In the genomic region with DNA sequence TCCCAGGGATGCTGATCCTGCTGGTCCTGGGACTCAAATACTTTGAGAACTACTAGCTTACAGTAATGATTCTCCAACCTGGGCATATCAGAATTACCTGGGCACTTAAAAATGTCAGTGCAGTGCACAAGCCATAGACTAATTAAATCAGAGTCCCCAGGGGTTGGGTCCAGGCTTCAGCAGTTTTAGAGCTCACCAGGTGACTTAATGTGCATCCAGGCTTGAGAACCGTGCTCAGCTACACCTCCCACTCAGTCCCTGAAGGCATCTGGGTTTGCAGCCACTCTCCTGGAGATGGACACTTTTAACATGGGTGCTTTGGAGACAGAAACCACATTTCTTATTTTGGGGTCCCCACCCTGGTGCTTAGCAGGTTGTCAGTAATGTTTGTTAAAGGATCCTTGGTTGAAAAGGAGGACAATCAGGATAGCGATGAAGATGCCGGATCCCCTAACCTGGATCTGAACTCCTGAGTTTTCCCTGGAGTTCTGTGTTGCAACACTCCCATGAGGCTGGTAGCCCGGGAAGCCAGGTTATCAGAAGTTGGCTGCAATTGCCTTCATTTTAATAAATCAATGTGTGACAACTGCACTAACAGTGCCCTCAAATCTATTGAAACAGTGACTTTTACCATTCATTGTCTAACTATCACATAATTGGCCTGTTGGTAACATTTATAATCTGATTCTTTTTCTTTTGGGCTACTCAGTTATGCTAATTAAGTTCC, we compare ENCODE assay signal across 12 cellular contexts. TPM values are rescaled to one million over a fixed set of nuclear protein-coding genes. Genes with fewer than 3 reads are reported as not detected.
DNase-seq lines count a peak whose midpoint lies in the region; ATAC-seq and TF ChIP-seq lines count a peak whose summit lies in the region.
"Had no signal": no experiment of that assay in that cellular context is flagged by ENCODE, and none has a peak within 500 bp of the region (broad histone marks: within the 10 kb centered on the region; RNA-seq: fewer than 3 reads in every experiment).

No MANE protein-coding gene starts in this region.

- no peaks in the 10 kb centered on the region for H3K36me3 ChIP-seq in body of pancreas (replicated peaks in 1 of 2; ENCODE audit: insufficient read depth in 1 of 2, low read depth in 2 of 2)
- H3K36me3 ChIP-seq in endodermal cell (ENCODE audit: control insufficient read depth, insufficient read depth, low read length) = no peaks in the 10 kb centered on the region

- H3K4me3 Mint-ChIP-seq in IgD-negative memory B cell = peak overlapping the region; percentile 46 to 84 (median 73)
- H3K4me3 Mint-ChIP-seq in endodermal cell = no peak overlapping the region

- H3K27ac Mint-ChIP-seq in IgD-negative memory B cell (peak overlapping the region; percentile 70 to 85 (median 85)), endodermal cell (no peak overlapping the region)

- H3K27me3 Mint-ChIP-seq in IgD-negative memory B cell (no peaks in the 10 kb centered on the region), endodermal cell (ENCODE audit: insufficient read depth) (no peaks in the 10 kb centered on the region)

- peaks cover 25% of the 10 kb centered on the region for H3K4me1 ChIP-seq in body of pancreas
- H3K4me1 ChIP-seq in foreskin keratinocyte = peaks cover 7% of the 10 kb centered on the region
- peaks cover under 1% of the 10 kb centered on the region for H3K4me1 ChIP-seq in endodermal cell (ENCODE audit: control insufficient read depth, insufficient read depth, low read length)
- H3K4me1 ChIP-seq: testis had no signal

- intact Hi-C loops in body of pancreas (cut with DNase I) = no loop called here

- H3K9me3 Mint-ChIP-seq in IgD-negative memory B cell (no peaks in the 10 kb centered on the region), endodermal cell (no peaks in the 10 kb centered on the region)

- 26 to 53% methylated on average over 4 of the region's 4 CpGs for WGBS in body of pancreas, 2 donors
- WGBS in endodermal cell (ENCODE audit: insufficient coverage in 1 of 2, insufficient read length in 1 of 2), 2 experiments = 91 to 92% methylated on average over 4 of the region's 4 CpGs

- H3K4me1 Mint-ChIP-seq in IgD-negative memory B cell (peaks cover 33 to 52% (median 48%) of the 10 kb centered on the region in 3 donors), endodermal cell (peaks cover 9% of the 10 kb centered on the region)

- no peaks in the 10 kb centered on the region for H3K9me3 ChIP-seq in body of pancreas
- no peaks in the 10 kb centered on the region for H3K9me3 ChIP-seq in endodermal cell (ENCODE audit: control insufficient read depth, low read length)
- H3K9me3 ChIP-seq: testis had no signal

- ATAC-seq in GM18519 (IDR thresholded peaks at IDR 0.05; ENCODE audit: low FRiP score, unreplicated experiment) (peak; percentile 34), GM21447 (IDR thresholded peaks at IDR 0.05; ENCODE audit: unreplicated experiment) (peak; percentile 34), body of pancreas (peak; percentile 47), foreskin keratinocyte (no peak)

- H3K4me3 ChIP-seq in body of pancreas = no peak overlapping the region
- no peak overlapping the region for H3K4me3 ChIP-seq in endodermal cell (ENCODE audit: low read length)
- H3K4me3 ChIP-seq: testis had no signal

- H3K36me3 Mint-ChIP-seq in IgD-negative memory B cell (no peaks in the 10 kb centered on the region), endodermal cell (ENCODE audit: low read depth) (no peaks in the 10 kb centered on the region)

- no peak overlapping the region for H3K9ac ChIP-seq in endodermal cell (ENCODE audit: extremely low read depth, low read length, poor library complexity, severe bottlenecking)

- peak overlapping the region in 2 of 4 donors; percentile 22 to 33 for H3K27ac ChIP-seq in body of pancreas
- H3K27ac ChIP-seq in foreskin keratinocyte = no peak overlapping the region
- H3K27ac ChIP-seq in endodermal cell (ENCODE audit: low read depth, low read length) = no peak overlapping the region
- H3K27ac ChIP-seq: testis had no signal

- TF ChIP-seq POLR2A in body of pancreas (IDR thresholded peaks at IDR 0.05) = no peak

- no peaks in the 10 kb centered on the region for H3K27me3 ChIP-seq in body of pancreas
- no peaks in the 10 kb centered on the region for H3K27me3 ChIP-seq in foreskin keratinocyte
- H3K27me3 ChIP-seq in endodermal cell (ENCODE audit: control insufficient read depth, insufficient read depth, low read length, poor library complexity, severe bottlenecking) = no peaks in the 10 kb centered on the region
- H3K27me3 ChIP-seq: testis had no signal

- TF ChIP-seq CTCF in body of pancreas (IDR thresholded peaks at IDR 0.05) (no peak), foreskin keratinocyte (conservative IDR thresholded peaks at IDR 0.05) (no peak), endodermal cell (conservative IDR thresholded peaks at IDR 0.05) (no peak)

- DNase-seq in body of pancreas (peak in 3 of 4 donors; percentile 32 to 50 (median 38)), foreskin keratinocyte (no peak), endodermal cell (no peak), Ammon's horn (ENCODE audit: low spot score) (no peak)
- no peak for DNase-seq in activated effector memory CD4-positive, alpha-beta T cell treated with anti-CD3 and anti-CD28 coated beads, Interleukin-2, amount 50 U/mL, for 16 hours
- DNase-seq: EL, NCI-H226, testis had no signal

RNA-seq across cellular contexts. Expression of gene BFSP2, which starts 48.1 kb away (rescaled TPM):
- 2.8 TPM for polyA plus RNA-seq in IgD-negative memory B cell
- total RNA-seq in body of pancreas = not detected
- total RNA-seq in foreskin keratinocyte = not detected in 2 replicates
- not detected in 2 replicates for polyA plus RNA-seq in foreskin keratinocyte
- total RNA-seq in endodermal cell = not detected
- not detected for polyA plus RNA-seq in endodermal cell (2013, experiment 1 of 2)
- not detected for polyA plus RNA-seq in endodermal cell (2013, experiment 2 of 2)
- total RNA-seq: HT1080, testis had no signal

Comparison
In these comparisons a context has a peak if more than half of its experiments do, and no peak if none do; other contexts are left out.
1. DNase-seq: peak in body of pancreas (3 of 4); none in foreskin keratinocyte (0 of 2), endodermal cell (single experiment), Ammon's horn (single experiment) and activated effector memory CD4-positive, alpha-beta T cell treated with anti-CD3 and anti-CD28 coated beads, Interleukin-2, amount 50 U/mL, for 16 hours (single experiment).